In the genomic region with DNA sequence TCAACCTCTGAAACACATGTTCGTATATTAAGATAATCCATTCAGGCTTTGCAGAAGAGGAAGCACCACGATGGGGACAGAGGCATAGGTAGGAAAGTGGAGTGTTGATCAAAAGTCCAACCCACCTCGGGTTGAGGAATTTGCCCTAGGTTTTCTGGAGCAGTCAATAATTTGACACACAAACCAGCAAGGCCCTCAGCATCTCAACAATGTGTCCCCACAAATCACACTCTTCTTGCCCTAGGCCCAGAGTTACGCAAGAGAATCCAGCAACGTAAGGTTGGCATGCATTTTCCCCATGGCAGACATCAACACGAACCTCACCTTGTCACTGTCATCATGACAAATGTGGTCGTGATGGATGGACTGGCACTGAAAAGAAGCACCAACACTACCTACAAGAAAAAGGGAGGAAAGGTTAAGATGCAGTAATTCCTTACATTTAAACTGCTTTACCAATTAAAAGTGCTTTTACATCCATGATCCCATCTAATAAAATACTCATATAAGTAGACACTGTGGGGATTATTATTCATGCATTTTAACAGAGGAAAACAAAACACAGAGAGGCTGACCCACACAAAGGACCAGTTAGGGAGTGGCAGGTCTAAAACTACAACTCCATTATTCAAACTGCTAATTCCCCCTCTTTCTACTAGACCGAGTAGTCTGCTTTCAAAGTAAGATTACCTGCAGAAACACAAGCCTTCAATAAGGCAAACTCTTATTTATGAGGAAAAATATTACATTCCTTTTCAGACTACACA, we compare ENCODE assay signal across 1 cellular context.
TF ChIP-seq lines count a peak whose summit lies in the region.

No MANE protein-coding gene starts in this region.

TF ChIP-seq in IMR-90, 13 proteins besides CTCF, POLR2A, EP300 and RAD21:
- TF ChIP-seq CEBPB (IDR thresholded peaks at IDR 0.05; ENCODE audit: low read depth, low read length) (peak; percentile 64), MAFK (IDR thresholded peaks at IDR 0.05; ENCODE audit: low read depth, low read length) (no peak)
